In the genomic region with DNA sequence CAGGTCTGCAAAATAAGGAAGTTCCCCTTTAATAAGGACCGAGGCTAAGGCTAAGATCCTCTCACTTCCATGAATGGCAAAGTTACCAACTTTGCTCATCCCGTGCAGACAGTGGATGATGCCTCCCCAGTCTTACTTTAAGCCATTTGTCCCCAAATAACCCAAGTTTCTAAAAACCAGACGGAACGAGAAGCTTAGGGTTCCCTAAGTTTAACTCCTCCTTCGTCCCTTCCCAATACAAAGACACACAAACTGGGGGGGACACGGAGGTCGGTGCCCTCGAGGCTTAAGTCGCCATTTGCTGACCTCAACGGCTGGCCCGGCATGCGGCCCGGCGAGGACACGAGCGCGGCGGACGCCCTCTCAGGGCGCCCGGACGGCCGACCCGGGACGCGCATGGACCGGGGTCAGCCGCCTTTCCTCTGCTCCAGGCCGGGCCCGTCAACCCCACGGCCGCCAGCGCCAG, we compare ENCODE assay signal across 1 cellular context.
TF ChIP-seq lines count a peak whose summit lies in the region.

No MANE protein-coding gene starts in this region.

TF ChIP-seq in GM12878, 131 proteins besides CTCF, POLR2A, EP300 and RAD21 (continued from another document):
- TF ChIP-seq RELB (IDR thresholded peaks at IDR 0.05; ENCODE audit: low read depth) (peak; percentile 6; the same call in 1 of the 2 replicates), CEBPZ (IDR thresholded peaks at IDR 0.05; ENCODE audit: low read depth, low read length) (no peak), IKZF2 (IDR thresholded peaks at IDR 0.05) (peak in 1 of 2 experiments; percentile 16; a peak in 3 of 4 replicates), MXI1 (IDR thresholded peaks at IDR 0.05; ENCODE audit: low read depth, low read length) (peak; percentile 13; the same call in 1 of the 2 replicates), BRCA1 (IDR thresholded peaks at IDR 0.05; ENCODE audit: low read depth, low read length) (no peak), EED (IDR thresholded peaks at IDR 0.05; ENCODE audit: low read depth) (peak; percentile 63; the same call in 1 of the 2 replicates), SIN3A (IDR thresholded peaks at IDR 0.05; ENCODE audit: low read depth, low read length) (peak; percentile 23; the same call in 1 of the 2 replicates)
